Comparison of ENCODE assay signal across 10 cellular contexts in the genomic region with DNA sequence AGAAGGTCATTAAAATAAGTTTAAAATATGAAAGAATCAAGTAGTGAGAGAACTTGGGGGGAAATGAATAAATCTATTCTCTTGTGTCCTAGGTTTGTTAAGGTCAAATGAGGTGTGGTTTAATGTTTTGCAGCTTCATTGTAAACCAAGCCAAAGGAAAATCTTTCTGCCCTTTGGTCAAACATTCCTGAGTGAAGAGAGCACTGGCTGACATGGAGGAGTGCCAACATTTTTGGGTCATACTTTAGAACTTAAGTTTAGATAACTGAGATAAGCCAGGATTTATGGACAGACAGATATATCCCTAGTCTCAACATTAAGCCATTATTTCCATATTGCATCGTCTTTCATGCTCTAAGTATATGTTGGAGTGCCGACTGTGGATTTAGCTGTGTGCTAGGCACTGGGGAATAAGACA.
DNase-seq lines count a peak whose midpoint lies in the region; ATAC-seq, FAIRE-seq and TF ChIP-seq lines count a peak whose summit lies in the region.
"Had no signal": no experiment of that assay in that cellular context is flagged by ENCODE, and none has a peak within 500 bp of the region (broad histone marks: within the 10 kb centered on the region; RNA-seq: fewer than 3 reads in every experiment).

No MANE protein-coding gene starts in this region.

- H3K27me3 Mint-ChIP-seq in CD8-positive, alpha-beta T cell (ENCODE audit: low read depth): no peaks in the 10 kb centered on the region
- H3K27me3 Mint-ChIP-seq: activated B cell treated with CpG ODN at 0.5 μM for 24 hours had no signal

- no peak overlapping the region for H3K27ac Mint-ChIP-seq in CD8-positive, alpha-beta T cell
- H3K27ac Mint-ChIP-seq: activated B cell treated with CpG ODN at 0.5 μM for 24 hours had no signal

- H3K27me3 ChIP-seq in right lobe of liver: no peaks in the 10 kb centered on the region
- H3K27me3 ChIP-seq in CD8-positive, alpha-beta T cell (ENCODE audit: insufficient read depth, low read length): no peaks in the 10 kb centered on the region
- H3K27me3 ChIP-seq: neutrophil had no signal

- H3K36me3 Mint-ChIP-seq in CD8-positive, alpha-beta T cell: no peaks in the 10 kb centered on the region

- H3K4me3 ChIP-seq in AG10803 (ENCODE audit: low read length) (no peak overlapping the region), LNCaP clone FGC (ENCODE audit: low read depth, low read length) (no peak overlapping the region), right lobe of liver (no peak overlapping the region)
- no peak overlapping the region for H3K4me3 ChIP-seq in CD8-positive, alpha-beta T cell (ENCODE audit: low read depth, low read length)

- H3K4me1 Mint-ChIP-seq in CD8-positive, alpha-beta T cell (ENCODE audit: low read depth): no peaks in the 10 kb centered on the region

- peak; percentile 93 for DNase-seq in AG10803 (ENCODE audit: low read depth)
- peak; percentile 72 for DNase-seq in LNCaP clone FGC (ENCODE audit: low read depth)
- peak in 2 of 3 donors; percentile 25 to 69 for DNase-seq in right lobe of liver
- DNase-seq in CD8-positive, alpha-beta T cell: no peak
- DNase-seq in hypothalamus (lab: John Stamatoyannopoulos, UW): no peak
- DNase-seq in NCI-H1105 (lab: John Stamatoyannopoulos, UW): no peak
- no peak for DNase-seq in iPS-NIHi11 (ENCODE audit: low spot score)
- DNase-seq: activated B cell treated with CpG ODN at 0.5 μM for 24 hours had no signal

- TF ChIP-seq CTCF in AG10803 (conservative IDR thresholded peaks at IDR 0.05; ENCODE audit: low read length) (no peak), LNCaP clone FGC (IDR thresholded peaks at IDR 0.05; ENCODE audit: control insufficient read depth, extremely low read depth, insufficient read depth) (no peak), right lobe of liver (IDR thresholded peaks at IDR 0.05) (no peak)
- TF ChIP-seq CTCF in CD8-positive, alpha-beta T cell (IDR thresholded peaks at IDR 0.05): no peak

- POLR2A ChIA-PET in CD8-positive, alpha-beta T cell (lab: Charles Lee): no interaction called here

- no peaks in the 10 kb centered on the region for H3K9me3 ChIP-seq in right lobe of liver
- no peaks in the 10 kb centered on the region for H3K9me3 ChIP-seq in CD8-positive, alpha-beta T cell (ENCODE audit: low read length)
- H3K9me3 ChIP-seq: neutrophil had no signal

- H3K4me1 ChIP-seq in right lobe of liver: peaks cover 0 to 28% (median 8%) of the 10 kb centered on the region in 4 donors
- no peaks in the 10 kb centered on the region for H3K4me1 ChIP-seq in CD8-positive, alpha-beta T cell (ENCODE audit: insufficient read depth, low read length)

- no peak overlapping the region for H3K4me3 Mint-ChIP-seq in CD8-positive, alpha-beta T cell
- H3K4me3 Mint-ChIP-seq: activated B cell treated with CpG ODN at 0.5 μM for 24 hours had no signal

- peak; percentile 89 to 96 (median 94) for ATAC-seq in right lobe of liver
- no peak for ATAC-seq in CD8-positive, alpha-beta T cell

- no peaks in the 10 kb centered on the region for H3K36me3 ChIP-seq in right lobe of liver
- H3K36me3 ChIP-seq in CD8-positive, alpha-beta T cell (ENCODE audit: insufficient read depth, low read length): no peaks in the 10 kb centered on the region
- H3K36me3 ChIP-seq: neutrophil had no signal

- no peak overlapping the region for H3K27ac ChIP-seq in right lobe of liver
- H3K27ac ChIP-seq in CD8-positive, alpha-beta T cell (ENCODE audit: low read depth, low read length): no peak overlapping the region
- H3K27ac ChIP-seq: neutrophil had no signal

- H3K9me3 Mint-ChIP-seq in CD8-positive, alpha-beta T cell: peaks cover 7% of the 10 kb centered on the region
- H3K9me3 Mint-ChIP-seq: activated B cell treated with CpG ODN at 0.5 μM for 24 hours had no signal

- FAIRE-seq in colon (lab: Jason Lieb, UNC): peak; percentile 14

- no peak for TF ChIP-seq POLR2A in right lobe of liver (IDR thresholded peaks at IDR 0.05)

- intact Hi-C loops in right lobe of liver (cut with DNase I): no loop called here
- intact Hi-C loops in CD8-positive, alpha-beta T cell (cut with DNase I, micrococcal nuclease): no loop called here

- 25% methylated on average over 2 of the region's 2 CpGs for WGBS in right lobe of liver (ENCODE audit: insufficient coverage, low coverage, low lambda C conversion rate, missing lambda C conversion rate)

- CTCF ChIA-PET in CD8-positive, alpha-beta T cell (lab: Charles Lee): no interaction called here

Comparison
In these comparisons a context has a peak if more than half of its experiments do, and no peak if none do; other contexts are left out.
1. DNase-seq: peak in AG10803 (single experiment), LNCaP clone FGC (single experiment) and right lobe of liver (2 of 3); none in CD8-positive, alpha-beta T cell (0 of 7), hypothalamus (0 of 51), NCI-H1105 (single experiment) and iPS-NIHi11 (single experiment).